ENCODE assay signal across 1 cellular context in the genomic region with DNA sequence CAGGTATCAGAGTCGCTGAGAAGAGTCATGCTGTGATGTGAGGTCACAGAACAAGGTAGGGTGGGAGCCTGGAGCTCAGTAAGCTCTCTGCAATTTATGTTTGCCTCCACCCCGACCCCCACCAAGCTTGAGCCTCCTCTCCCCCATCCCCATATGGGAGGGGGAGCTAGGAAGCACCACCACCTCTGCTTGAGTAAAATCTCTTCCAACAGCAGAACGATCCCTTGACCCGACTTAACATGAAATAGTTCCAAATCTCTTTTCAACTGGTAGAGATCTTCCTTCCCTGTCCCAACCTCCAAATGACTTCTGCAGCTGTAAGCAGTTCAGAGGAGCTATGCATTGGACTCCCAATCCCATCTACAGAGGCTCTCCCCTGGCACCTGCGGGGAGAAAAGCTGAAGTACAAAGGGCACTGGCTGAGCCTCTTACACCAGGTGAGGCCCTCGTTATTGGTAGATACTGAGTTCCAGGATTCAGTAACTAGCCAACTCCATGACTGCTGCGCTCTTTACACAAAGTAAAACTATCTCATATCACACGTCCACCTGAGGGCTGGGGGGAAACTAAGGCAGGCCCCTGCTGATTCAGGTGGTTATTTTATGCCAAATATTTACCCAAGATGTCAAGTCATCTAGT.
TF ChIP-seq lines count a peak whose summit lies in the region.

No MANE protein-coding gene starts in this region.

TF ChIP-seq in K562, 482 proteins besides CTCF, POLR2A, EP300 and RAD21 (continued from another document and continues in another):
- TF ChIP-seq ZC3H8 (IDR thresholded peaks at IDR 0.05) (no peak), ZNF57 (CRISPR knock-in tag; IDR thresholded peaks at IDR 0.05) (no peak), ELF2 (CRISPR knock-in tag; IDR thresholded peaks at IDR 0.05) (no peak), KAT8 (IDR thresholded peaks at IDR 0.05; ENCODE audit: low read depth) (no peak), FOXJ2 (tag; IDR thresholded peaks at IDR 0.05) (no peak), SUPT5H (IDR thresholded peaks at IDR 0.05) (no peak; the same call in none of the 2 replicates), TCF3 (CRISPR knock-in tag; IDR thresholded peaks at IDR 0.05) (no peak), ZNF263 (CRISPR knock-in tag; IDR thresholded peaks at IDR 0.05; ENCODE audit: borderline replicate concordance) (peak; percentile 10; the same call in 1 of the 2 replicates), CXXC5 (CRISPR knock-in tag; IDR thresholded peaks at IDR 0.05) (no peak), ZNF76 (CRISPR knock-in tag; IDR thresholded peaks at IDR 0.05; ENCODE audit: borderline replicate concordance) (no peak), SMAD2 (IDR thresholded peaks at IDR 0.05; ENCODE audit: low read depth, low read length) (no peak), HSF4 (CRISPR knock-in tag; IDR thresholded peaks at IDR 0.05; ENCODE audit: borderline replicate concordance) (no peak), SRSF9 (IDR thresholded peaks at IDR 0.05; ENCODE audit: borderline replicate concordance, low read depth, low read length) (no peak), ZNF780A (CRISPR knock-in tag; IDR thresholded peaks at IDR 0.05) (no peak), ZNF253 (CRISPR knock-in tag; conservative IDR thresholded peaks at IDR 0.05) (0 out of 2 replicates have a peak, but pooled peaks have one; percentile 65), CREBBP (IDR thresholded peaks at IDR 0.05; ENCODE audit: low read depth, low read length) (no peak), CREM (IDR thresholded peaks at IDR 0.05; ENCODE audit: low read depth) (no peak), ZNF561 (CRISPR knock-in tag; conservative IDR thresholded peaks at IDR 0.05) (no peak), BRCA1 (IDR thresholded peaks at IDR 0.05) (no peak), BRCA1 (CRISPR knock-in tag; IDR thresholded peaks at IDR 0.05) (no peak), IRF2 (CRISPR knock-in tag; IDR thresholded peaks at IDR 0.05) (no peak), ZNF124 (CRISPR knock-in tag; IDR thresholded peaks at IDR 0.05) (no peak), PHB2 (IDR thresholded peaks at IDR 0.05; ENCODE audit: low read depth) (no peak), RBM15 (IDR thresholded peaks at IDR 0.05; ENCODE audit: insufficient read depth, low read length) (no peak), ZNF699 (CRISPR knock-in tag; IDR thresholded peaks at IDR 0.05; ENCODE audit: insufficient replicate concordance) (no peak), HMGN3 (IDR thresholded peaks at IDR 0.05; ENCODE audit: borderline replicate concordance, extremely low read depth, insufficient read length, low read depth, low read length) (no peak), DNMT1 (IDR thresholded peaks at IDR 0.05) (no peak), ZNF282 (CRISPR knock-in tag; IDR thresholded peaks at IDR 0.05) (no peak), NR1H2 (CRISPR knock-in tag; IDR thresholded peaks at IDR 0.05) (no peak), ZNF668 (CRISPR knock-in tag; IDR thresholded peaks at IDR 0.05) (no peak), RFX7 (CRISPR knock-in tag; IDR thresholded peaks at IDR 0.05) (0 out of 2 replicates have a peak, but pooled peaks have one; percentile 70), FOXM1 (IDR thresholded peaks at IDR 0.05; ENCODE audit: low read depth) (no peak), FOXM1 (CRISPR knock-in tag; IDR thresholded peaks at IDR 0.05; ENCODE audit: low read depth) (no peak), HLTF (IDR thresholded peaks at IDR 0.05) (no peak), RFX5 (IDR thresholded peaks at IDR 0.05; ENCODE audit: low read depth, low read length) (no peak), FOXP1 (CRISPR knock-in tag; IDR thresholded peaks at IDR 0.05) (no peak), ZNF212 (CRISPR knock-in tag; IDR thresholded peaks at IDR 0.05) (no peak), ZNF184 (CRISPR knock-in tag; IDR thresholded peaks at IDR 0.05) (no peak), ZSCAN29 (IDR thresholded peaks at IDR 0.05) (no peak), CSDE1 (IDR thresholded peaks at IDR 0.05) (no peak), PHB (CRISPR knock-in tag; IDR thresholded peaks at IDR 0.05) (no peak), SMC3 (conservative IDR thresholded peaks at IDR 0.05; ENCODE audit: insufficient read depth, low read depth, low read length) (no peak)
- TF ChIP-seq, protein P1, sequence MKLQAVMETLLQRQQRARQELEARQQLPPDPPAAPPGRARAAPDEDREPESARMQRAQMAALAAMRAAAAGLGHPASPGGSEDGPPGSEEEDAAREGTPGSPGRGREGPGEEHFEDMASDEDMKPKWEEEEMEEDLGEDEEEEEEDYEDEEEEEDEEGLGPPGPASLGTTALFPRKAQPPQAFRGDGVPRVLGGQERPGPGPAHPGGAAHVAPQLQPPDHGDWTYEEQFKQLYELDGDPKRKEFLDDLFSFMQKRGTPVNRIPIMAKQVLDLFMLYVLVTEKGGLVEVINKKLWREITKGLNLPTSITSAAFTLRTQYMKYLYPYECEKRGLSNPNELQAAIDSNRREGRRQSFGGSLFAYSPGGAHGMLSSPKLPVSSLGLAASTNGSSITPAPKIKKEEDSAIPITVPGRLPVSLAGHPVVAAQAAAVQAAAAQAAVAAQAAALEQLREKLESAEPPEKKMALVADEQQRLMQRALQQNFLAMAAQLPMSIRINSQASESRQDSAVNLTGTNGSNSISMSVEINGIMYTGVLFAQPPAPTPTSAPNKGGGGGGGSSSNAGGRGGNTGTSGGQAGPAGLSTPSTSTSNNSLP (IDR thresholded peaks at IDR 0.05; ENCODE audit: borderline replicate concordance, low read depth, low read length), result no peak
- TF ChIP-seq, protein P2, sequence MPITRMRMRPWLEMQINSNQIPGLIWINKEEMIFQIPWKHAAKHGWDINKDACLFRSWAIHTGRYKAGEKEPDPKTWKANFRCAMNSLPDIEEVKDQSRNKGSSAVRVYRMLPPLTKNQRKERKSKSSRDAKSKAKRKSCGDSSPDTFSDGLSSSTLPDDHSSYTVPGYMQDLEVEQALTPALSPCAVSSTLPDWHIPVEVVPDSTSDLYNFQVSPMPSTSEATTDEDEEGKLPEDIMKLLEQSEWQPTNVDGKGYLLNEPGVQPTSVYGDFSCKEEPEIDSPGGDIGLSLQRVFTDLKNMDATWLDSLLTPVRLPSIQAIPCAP (CRISPR knock-in tag; IDR thresholded peaks at IDR 0.05; ENCODE audit: borderline replicate concordance), result no peak
- TF ChIP-seq, protein P3, sequence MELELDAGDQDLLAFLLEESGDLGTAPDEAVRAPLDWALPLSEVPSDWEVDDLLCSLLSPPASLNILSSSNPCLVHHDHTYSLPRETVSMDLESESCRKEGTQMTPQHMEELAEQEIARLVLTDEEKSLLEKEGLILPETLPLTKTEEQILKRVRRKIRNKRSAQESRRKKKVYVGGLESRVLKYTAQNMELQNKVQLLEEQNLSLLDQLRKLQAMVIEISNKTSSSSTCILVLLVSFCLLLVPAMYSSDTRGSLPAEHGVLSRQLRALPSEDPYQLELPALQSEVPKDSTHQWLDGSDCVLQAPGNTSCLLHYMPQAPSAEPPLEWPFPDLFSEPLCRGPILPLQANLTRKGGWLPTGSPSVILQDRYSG (tag; conservative IDR thresholded peaks at IDR 0.05; ENCODE audit: low read depth), result no peak
- TF ChIP-seq, protein P4, sequence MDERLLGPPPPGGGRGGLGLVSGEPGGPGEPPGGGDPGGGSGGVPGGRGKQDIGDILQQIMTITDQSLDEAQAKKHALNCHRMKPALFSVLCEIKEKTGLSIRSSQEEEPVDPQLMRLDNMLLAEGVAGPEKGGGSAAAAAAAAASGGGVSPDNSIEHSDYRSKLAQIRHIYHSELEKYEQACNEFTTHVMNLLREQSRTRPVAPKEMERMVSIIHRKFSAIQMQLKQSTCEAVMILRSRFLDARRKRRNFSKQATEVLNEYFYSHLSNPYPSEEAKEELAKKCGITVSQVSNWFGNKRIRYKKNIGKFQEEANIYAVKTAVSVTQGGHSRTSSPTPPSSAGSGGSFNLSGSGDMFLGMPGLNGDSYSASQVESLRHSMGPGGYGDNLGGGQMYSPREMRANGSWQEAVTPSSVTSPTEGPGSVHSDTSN (CRISPR knock-in tag; IDR thresholded peaks at IDR 0.05; ENCODE audit: low read depth), result no peak
- TF ChIP-seq, protein P4 (tag; conservative IDR thresholded peaks at IDR 0.05; ENCODE audit: low read depth), result no peak
- TF ChIP-seq, protein P5, sequence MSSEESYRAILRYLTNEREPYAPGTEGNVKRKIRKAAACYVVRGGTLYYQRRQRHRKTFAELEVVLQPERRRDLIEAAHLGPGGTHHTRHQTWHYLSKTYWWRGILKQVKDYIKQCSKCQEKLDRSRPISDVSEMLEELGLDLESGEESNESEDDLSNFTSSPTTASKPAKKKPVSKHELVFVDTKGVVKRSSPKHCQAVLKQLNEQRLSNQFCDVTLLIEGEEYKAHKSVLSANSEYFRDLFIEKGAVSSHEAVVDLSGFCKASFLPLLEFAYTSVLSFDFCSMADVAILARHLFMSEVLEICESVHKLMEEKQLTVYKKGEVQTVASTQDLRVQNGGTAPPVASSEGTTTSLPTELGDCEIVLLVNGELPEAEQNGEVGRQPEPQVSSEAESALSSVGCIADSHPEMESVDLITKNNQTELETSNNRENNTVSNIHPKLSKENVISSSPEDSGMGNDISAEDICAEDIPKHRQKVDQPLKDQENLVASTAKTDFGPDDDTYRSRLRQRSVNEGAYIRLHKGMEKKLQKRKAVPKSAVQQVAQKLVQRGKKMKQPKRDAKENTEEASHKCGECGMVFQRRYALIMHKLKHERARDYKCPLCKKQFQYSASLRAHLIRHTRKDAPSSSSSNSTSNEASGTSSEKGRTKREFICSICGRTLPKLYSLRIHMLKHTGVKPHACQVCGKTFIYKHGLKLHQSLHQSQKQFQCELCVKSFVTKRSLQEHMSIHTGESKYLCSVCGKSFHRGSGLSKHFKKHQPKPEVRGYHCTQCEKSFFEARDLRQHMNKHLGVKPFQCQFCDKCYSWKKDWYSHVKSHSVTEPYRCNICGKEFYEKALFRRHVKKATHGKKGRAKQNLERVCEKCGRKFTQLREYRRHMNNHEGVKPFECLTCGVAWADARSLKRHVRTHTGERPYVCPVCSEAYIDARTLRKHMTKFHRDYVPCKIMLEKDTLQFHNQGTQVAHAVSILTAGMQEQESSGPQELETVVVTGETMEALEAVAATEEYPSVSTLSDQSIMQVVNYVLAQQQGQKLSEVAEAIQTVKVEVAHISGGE (CRISPR knock-in tag; IDR thresholded peaks at IDR 0.05), result no peak
- TF ChIP-seq, protein P6, sequence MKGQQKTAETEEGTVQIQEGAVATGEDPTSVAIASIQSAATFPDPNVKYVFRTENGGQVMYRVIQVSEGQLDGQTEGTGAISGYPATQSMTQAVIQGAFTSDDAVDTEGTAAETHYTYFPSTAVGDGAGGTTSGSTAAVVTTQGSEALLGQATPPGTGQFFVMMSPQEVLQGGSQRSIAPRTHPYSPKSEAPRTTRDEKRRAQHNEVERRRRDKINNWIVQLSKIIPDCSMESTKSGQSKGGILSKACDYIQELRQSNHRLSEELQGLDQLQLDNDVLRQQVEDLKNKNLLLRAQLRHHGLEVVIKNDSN (CRISPR knock-in tag; IDR thresholded peaks at IDR 0.05), result no peak
- TF ChIP-seq, protein P7, sequence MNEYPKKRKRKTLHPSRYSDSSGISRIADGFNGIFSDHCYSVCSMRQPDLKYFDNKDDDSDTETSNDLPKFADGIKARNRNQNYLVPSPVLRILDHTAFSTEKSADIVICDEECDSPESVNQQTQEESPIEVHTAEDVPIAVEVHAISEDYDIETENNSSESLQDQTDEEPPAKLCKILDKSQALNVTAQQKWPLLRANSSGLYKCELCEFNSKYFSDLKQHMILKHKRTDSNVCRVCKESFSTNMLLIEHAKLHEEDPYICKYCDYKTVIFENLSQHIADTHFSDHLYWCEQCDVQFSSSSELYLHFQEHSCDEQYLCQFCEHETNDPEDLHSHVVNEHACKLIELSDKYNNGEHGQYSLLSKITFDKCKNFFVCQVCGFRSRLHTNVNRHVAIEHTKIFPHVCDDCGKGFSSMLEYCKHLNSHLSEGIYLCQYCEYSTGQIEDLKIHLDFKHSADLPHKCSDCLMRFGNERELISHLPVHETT (CRISPR knock-in tag; conservative IDR thresholded peaks at IDR 0.05 in 1 of 2, IDR thresholded peaks at IDR 0.05 in 1 of 2), result no peak
- TF ChIP-seq, protein P8, sequence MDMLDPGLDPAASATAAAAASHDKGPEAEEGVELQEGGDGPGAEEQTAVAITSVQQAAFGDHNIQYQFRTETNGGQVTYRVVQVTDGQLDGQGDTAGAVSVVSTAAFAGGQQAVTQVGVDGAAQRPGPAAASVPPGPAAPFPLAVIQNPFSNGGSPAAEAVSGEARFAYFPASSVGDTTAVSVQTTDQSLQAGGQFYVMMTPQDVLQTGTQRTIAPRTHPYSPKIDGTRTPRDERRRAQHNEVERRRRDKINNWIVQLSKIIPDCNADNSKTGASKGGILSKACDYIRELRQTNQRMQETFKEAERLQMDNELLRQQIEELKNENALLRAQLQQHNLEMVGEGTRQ (CRISPR knock-in tag; IDR thresholded peaks at IDR 0.05), result no peak
- TF ChIP-seq, protein P9, sequence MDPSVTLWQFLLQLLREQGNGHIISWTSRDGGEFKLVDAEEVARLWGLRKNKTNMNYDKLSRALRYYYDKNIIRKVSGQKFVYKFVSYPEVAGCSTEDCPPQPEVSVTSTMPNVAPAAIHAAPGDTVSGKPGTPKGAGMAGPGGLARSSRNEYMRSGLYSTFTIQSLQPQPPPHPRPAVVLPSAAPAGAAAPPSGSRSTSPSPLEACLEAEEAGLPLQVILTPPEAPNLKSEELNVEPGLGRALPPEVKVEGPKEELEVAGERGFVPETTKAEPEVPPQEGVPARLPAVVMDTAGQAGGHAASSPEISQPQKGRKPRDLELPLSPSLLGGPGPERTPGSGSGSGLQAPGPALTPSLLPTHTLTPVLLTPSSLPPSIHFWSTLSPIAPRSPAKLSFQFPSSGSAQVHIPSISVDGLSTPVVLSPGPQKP (CRISPR knock-in tag; IDR thresholded peaks at IDR 0.05), result no peak
- TF ChIP-seq, protein P10, sequence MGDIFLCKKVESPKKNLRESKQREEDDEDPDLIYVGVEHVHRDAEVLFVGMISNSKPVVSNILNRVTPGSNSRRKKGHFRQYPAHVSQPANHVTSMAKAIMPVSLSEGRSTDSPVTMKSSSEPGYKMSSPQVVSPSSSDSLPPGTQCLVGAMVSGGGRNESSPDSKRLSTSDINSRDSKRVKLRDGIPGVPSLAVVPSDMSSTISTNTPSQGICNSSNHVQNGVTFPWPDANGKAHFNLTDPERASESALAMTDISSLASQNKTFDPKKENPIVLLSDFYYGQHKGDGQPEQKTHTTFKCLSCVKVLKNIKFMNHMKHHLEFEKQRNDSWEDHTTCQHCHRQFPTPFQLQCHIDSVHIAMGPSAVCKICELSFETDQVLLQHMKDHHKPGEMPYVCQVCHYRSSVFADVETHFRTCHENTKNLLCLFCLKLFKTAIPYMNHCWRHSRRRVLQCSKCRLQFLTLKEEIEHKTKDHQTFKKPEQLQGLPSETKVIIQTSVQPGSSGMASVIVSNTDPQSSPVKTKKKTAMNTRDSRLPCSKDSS (IDR thresholded peaks at IDR 0.05; ENCODE audit: low read depth, partially characterized antibody), result no peak
